ENCODE assay signal across 8 cellular contexts in genomic region chr16:70381604-70382342, GRCh38. TPM values are rescaled to one million over a fixed set of nuclear protein-coding genes. Genes with fewer than 3 reads are reported as not detected.
A peak's percentile ranks its signal among the peaks of the same experiment; 100 is the strongest.
DNase-seq lines count a peak whose midpoint lies in the region; ATAC-seq lines count a peak whose summit lies in the region.

No MANE protein-coding gene starts in this region.

- H3K36me3 Mint-ChIP-seq in activated T-cell treated with anti-CD3 and anti-CD28 coated beads, Interleukin-2, amount 50 U/mL, for 72 hours (ENCODE audit: insufficient read depth in 2 of 2) = peaks cover 3 to 5% of the 10 kb centered on the region in 2 donors
- peaks cover 24% of the 10 kb centered on the region for H3K36me3 Mint-ChIP-seq in activated T-helper 1 cell treated with anti-CD3 and anti-CD28 coated beads, Interleukin-12 subunit alpha, Interleukin-12 subunit beta, Interleukin-2, Interleukin-4 antibody, amounts not matched to agents 30 ng/mL and 10 ng/mL and 1 ng/mL, durations not matched to agents 14 hours and 24 hours and 36 hours (ENCODE audit: low read depth)

- intact Hi-C loops in activated T-helper 1 cell treated with anti-CD3 and anti-CD28 coated beads, Interleukin-12 subunit alpha, Interleukin-12 subunit beta, Interleukin-2, Interleukin-4 antibody, amounts not matched to agents 30 ng/mL and 10 ng/mL and 1 ng/mL, durations not matched to agents 14 hours and 24 hours and 36 hours (cut with micrococcal nuclease) = loop anchor here (1.0 to 2.0 kb wide), 10 partner anchors 23 to 271 kb away; partner anchors contain the start of genes AARS1, COG4, FCSK and SF3B3
- intact Hi-C loops in posterior cingulate gyrus (cut with DNase I) = loop anchor here (2.0 to 5.0 kb wide), 3 partner anchors 57 to 146 kb away; partner anchors contain the start of gene ST3GAL2

- ATAC-seq in activated T-cell treated with anti-CD3 and anti-CD28 coated beads, Interleukin-2, amount 50 U/mL, for 72 hours (replicated peaks in 1 of 2) = no peak
- peak; percentile 47 for ATAC-seq in stimulated activated naive CD8-positive, alpha-beta T cell treated with anti-CD3 and anti-CD28 coated beads, Interleukin-15, amount 100 ng/mL, for 72 hours

- H3K4me3 ChIP-seq in iPS-11a (ENCODE audit: low read depth, low read length) = peak overlapping the region; percentile 35

- no peak for DNase-seq in activated T-cell treated with anti-CD3 and anti-CD28 coated beads, Interleukin-2, amount 50 U/mL, for 72 hours
- DNase-seq in activated T-cell treated with anti-CD3 and anti-CD28 coated beads for 4 hours = no peak
- no peak for DNase-seq in activated T-helper 1 cell treated with anti-CD3 and anti-CD28 coated beads, Interleukin-12 subunit alpha, Interleukin-12 subunit beta, Interleukin-2, Interleukin-4 antibody, amounts not matched to agents 30 ng/mL and 10 ng/mL and 1 ng/mL, durations not matched to agents 14 hours and 24 hours and 36 hours (ENCODE audit: low spot score)
- DNase-seq in stimulated activated naive CD8-positive, alpha-beta T cell treated with anti-CD3 and anti-CD28 coated beads, Interleukin-15, amount 100 ng/mL, for 72 hours = no peak
- DNase-seq in posterior cingulate gyrus = no peak
- DNase-seq in NCI-H2029 (lab: John Stamatoyannopoulos, UW) = no peak
- no peak for DNase-seq in NCI-H226

- peaks cover 14% of the 10 kb centered on the region for H3K4me1 Mint-ChIP-seq in activated T-cell treated with anti-CD3 and anti-CD28 coated beads, Interleukin-2, amount 50 U/mL, for 72 hours (ENCODE audit: low read depth)
- H3K4me1 Mint-ChIP-seq in activated T-helper 1 cell treated with anti-CD3 and anti-CD28 coated beads, Interleukin-12 subunit alpha, Interleukin-12 subunit beta, Interleukin-2, Interleukin-4 antibody, amounts not matched to agents 30 ng/mL and 10 ng/mL and 1 ng/mL, durations not matched to agents 14 hours and 24 hours and 36 hours (ENCODE audit: low read depth) = peaks cover 5% of the 10 kb centered on the region
- H3K4me1 Mint-ChIP-seq in stimulated activated naive CD8-positive, alpha-beta T cell treated with anti-CD3 and anti-CD28 coated beads, Interleukin-15, amount 100 ng/mL, for 72 hours = peaks cover 23% of the 10 kb centered on the region

- H3K9me3 Mint-ChIP-seq in activated T-cell treated with anti-CD3 and anti-CD28 coated beads, Interleukin-2, amount 50 U/mL, for 72 hours = no peaks in the 10 kb centered on the region
- no peaks in the 10 kb centered on the region for H3K9me3 Mint-ChIP-seq in activated T-helper 1 cell treated with anti-CD3 and anti-CD28 coated beads, Interleukin-12 subunit alpha, Interleukin-12 subunit beta, Interleukin-2, Interleukin-4 antibody, amounts not matched to agents 30 ng/mL and 10 ng/mL and 1 ng/mL, durations not matched to agents 14 hours and 24 hours and 36 hours
- H3K9me3 Mint-ChIP-seq in stimulated activated naive CD8-positive, alpha-beta T cell treated with anti-CD3 and anti-CD28 coated beads, Interleukin-15, amount 100 ng/mL, for 72 hours = no peaks in the 10 kb centered on the region

- peak overlapping the region; percentile 80 for H3K27ac Mint-ChIP-seq in activated T-cell treated with anti-CD3 and anti-CD28 coated beads, Interleukin-2, amount 50 U/mL, for 72 hours
- peak overlapping the region; percentile 99 for H3K27ac Mint-ChIP-seq in activated T-helper 1 cell treated with anti-CD3 and anti-CD28 coated beads, Interleukin-12 subunit alpha, Interleukin-12 subunit beta, Interleukin-2, Interleukin-4 antibody, amounts not matched to agents 30 ng/mL and 10 ng/mL and 1 ng/mL, durations not matched to agents 14 hours and 24 hours and 36 hours
- H3K27ac Mint-ChIP-seq in stimulated activated naive CD8-positive, alpha-beta T cell treated with anti-CD3 and anti-CD28 coated beads, Interleukin-15, amount 100 ng/mL, for 72 hours = peak overlapping the region; percentile 90 to 97

- H3K27me3 Mint-ChIP-seq in activated T-cell treated with anti-CD3 and anti-CD28 coated beads, Interleukin-2, amount 50 U/mL, for 72 hours (ENCODE audit: low read depth) = no peaks in the 10 kb centered on the region
- no peaks in the 10 kb centered on the region for H3K27me3 Mint-ChIP-seq in activated T-helper 1 cell treated with anti-CD3 and anti-CD28 coated beads, Interleukin-12 subunit alpha, Interleukin-12 subunit beta, Interleukin-2, Interleukin-4 antibody, amounts not matched to agents 30 ng/mL and 10 ng/mL and 1 ng/mL, durations not matched to agents 14 hours and 24 hours and 36 hours (ENCODE audit: insufficient read depth)
- H3K27me3 Mint-ChIP-seq in stimulated activated naive CD8-positive, alpha-beta T cell treated with anti-CD3 and anti-CD28 coated beads, Interleukin-15, amount 100 ng/mL, for 72 hours = no peaks in the 10 kb centered on the region

- peak overlapping the region; percentile 88 to 93 for H3K4me3 Mint-ChIP-seq in activated T-cell treated with anti-CD3 and anti-CD28 coated beads, Interleukin-2, amount 50 U/mL, for 72 hours
- H3K4me3 Mint-ChIP-seq in activated T-helper 1 cell treated with anti-CD3 and anti-CD28 coated beads, Interleukin-12 subunit alpha, Interleukin-12 subunit beta, Interleukin-2, Interleukin-4 antibody, amounts not matched to agents 30 ng/mL and 10 ng/mL and 1 ng/mL, durations not matched to agents 14 hours and 24 hours and 36 hours = peak overlapping the region; percentile 99
- peak overlapping the region; percentile 92 to 98 for H3K4me3 Mint-ChIP-seq in stimulated activated naive CD8-positive, alpha-beta T cell treated with anti-CD3 and anti-CD28 coated beads, Interleukin-15, amount 100 ng/mL, for 72 hours

RNA-seq across cellular contexts. Expression of gene DDX19A, which starts 35.1 kb away (rescaled TPM):
- 10 to 100 TPM; 37.1 to 46.8 TPM for total RNA-seq in activated T-cell treated with anti-CD3 and anti-CD28 coated beads, Interleukin-2, amount 50 U/mL, for 72 hours
- total RNA-seq in activated T-helper 1 cell treated with anti-CD3 and anti-CD28 coated beads, Interleukin-12 subunit alpha, Interleukin-12 subunit beta, Interleukin-2, Interleukin-4 antibody, amounts not matched to agents 30 ng/mL and 10 ng/mL and 1 ng/mL, durations not matched to agents 14 hours and 24 hours and 36 hours = 66.6 and 70.3 TPM in 2 replicates

RNA-seq across cellular contexts. Expression of gene ST3GAL2, which starts 57.1 kb away (rescaled TPM):
- 10 to 100 TPM; 15.9 to 18.3 TPM for total RNA-seq in activated T-cell treated with anti-CD3 and anti-CD28 coated beads, Interleukin-2, amount 50 U/mL, for 72 hours
- total RNA-seq in activated T-helper 1 cell treated with anti-CD3 and anti-CD28 coated beads, Interleukin-12 subunit alpha, Interleukin-12 subunit beta, Interleukin-2, Interleukin-4 antibody, amounts not matched to agents 30 ng/mL and 10 ng/mL and 1 ng/mL, durations not matched to agents 14 hours and 24 hours and 36 hours = 35.6 and 37.7 TPM in 2 replicates
